In the genomic region with DNA sequence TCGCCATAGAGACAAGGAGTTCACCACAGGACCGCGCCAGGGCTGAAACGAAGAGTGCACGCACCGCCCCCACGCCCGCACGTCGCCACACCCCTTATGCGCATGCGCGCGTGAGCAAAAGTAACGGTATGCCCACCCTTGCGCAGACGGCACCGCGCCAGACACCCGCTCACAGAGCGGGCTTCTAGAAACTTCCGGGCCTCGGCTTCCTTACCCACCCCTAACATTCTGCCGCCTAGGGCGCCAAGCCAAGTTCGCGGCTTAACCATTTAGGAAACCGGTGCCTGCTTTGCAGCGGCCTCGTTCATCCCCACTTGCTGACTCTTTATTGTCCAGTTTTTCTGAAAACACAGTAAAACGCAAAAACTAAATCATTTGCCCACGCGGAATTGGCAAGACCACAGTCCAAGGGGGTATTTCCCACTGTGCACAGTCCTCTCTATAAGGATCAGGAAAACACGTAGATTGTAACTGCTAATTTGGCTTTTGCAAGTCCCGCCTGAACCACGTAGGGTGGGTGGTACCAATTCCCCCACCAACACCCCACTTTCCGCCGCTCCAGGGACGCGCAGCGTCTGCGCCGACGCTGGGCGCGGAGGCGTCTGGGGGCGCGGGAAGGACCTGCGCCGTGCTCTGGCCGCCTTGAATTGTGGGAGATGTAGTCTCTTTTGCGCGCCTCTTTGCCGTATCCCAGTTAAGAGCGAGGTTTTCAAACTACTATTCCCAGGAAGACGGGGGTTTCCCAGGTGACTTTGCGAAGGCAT, we compare ENCODE assay signal across 8 cellular contexts.
DNase-seq lines count a peak whose midpoint lies in the region; ATAC-seq, FAIRE-seq and TF ChIP-seq lines count a peak whose summit lies in the region.

Gene FBXO15 (minus strand): TSS at position 56 of the 764 bp plus-strand sequence. CDS start 49 bp downstream, at position 7.
Gene TIMM21 (plus strand): TSS at position 745 of the 764 bp plus-strand sequence. CDS start 286 bp downstream, outside the sequence.

- TF ChIP-seq POLR2A in GM19099 (IDR thresholded peaks at IDR 0.05; ENCODE audit: extremely low read depth, insufficient read length, low read depth) = peak; percentile 79

- peak; percentile 88 for ATAC-seq in HG03378 (IDR thresholded peaks at IDR 0.05; ENCODE audit: unreplicated experiment)

- DNase-seq in AML-193 (lab: John Stamatoyannopoulos, UW) = peak; percentile 95 to 96
- peak; percentile 93 for DNase-seq in NCI-H446 treated with DMSO at 0.1 percent for 48 hours (lab: John Stamatoyannopoulos, UW)
- DNase-seq in activated CD4-positive, CD25-positive, alpha-beta regulatory T cell treated with anti-CD3 and anti-CD28 coated beads, Interleukin-2, amount 50 U/mL, for 72 hours = peak; percentile 95
- peak; percentile 81 to 84 for DNase-seq in cerebellar nuclear complex (lab: John Stamatoyannopoulos, UW)
- peak; percentile 92 to 93 for DNase-seq in stimulated activated CD4-positive, alpha-beta T cell treated with anti-CD3 and anti-CD28 coated beads, Interleukin-12 subunit alpha, Interleukin-12 subunit beta, amount 100 ng/mL, for 24 hours (ENCODE audit: low read depth in 2 of 2)

- peak; percentile 97 for FAIRE-seq in islet of Langerhans (lab: Jason Lieb, UNC)

Comparison
In these comparisons a context has a peak if more than half of its experiments do, and no peak if none do; other contexts are left out.
1. Peak in every context shown above with its lines: DNase-seq and ATAC-seq.